In genomic region chr10:95284807-95285206, GRCh38 we compare ENCODE assay signal across 19 cellular contexts. TPM values are rescaled to one million over a fixed set of nuclear protein-coding genes. Genes with fewer than 3 reads are reported as not detected.
DNase-seq lines count a peak whose midpoint lies in the region; ATAC-seq, FAIRE-seq and TF ChIP-seq lines count a peak whose summit lies in the region.
"Had no signal": no experiment of that assay in that cellular context is flagged by ENCODE, and none has a peak within 500 bp of the region (broad histone marks: within the 10 kb centered on the region; RNA-seq: fewer than 3 reads in every experiment).

No MANE protein-coding gene starts in this region.

- peaks cover 48 to 66% of the 10 kb centered on the region in 2 donors for H3K4me1 ChIP-seq in thyroid gland

- no peaks in the 10 kb centered on the region for H3K9me3 ChIP-seq in thyroid gland

- no peak for TF ChIP-seq POLR2A in thyroid gland (IDR thresholded peaks at IDR 0.05)

- H3K27me3 Mint-ChIP-seq in chondrocyte (ENCODE audit: low read depth), result no peaks in the 10 kb centered on the region
- H3K27me3 Mint-ChIP-seq in HFFc6 (ENCODE audit: insufficient read depth), result no peaks in the 10 kb centered on the region

- H3K4me3 Mint-ChIP-seq in chondrocyte (ENCODE audit: unreplicated experiment) (no peak overlapping the region), HFFc6 (no peak overlapping the region)
- H3K4me3 Mint-ChIP-seq: neural progenitor cell, T-cell had no signal

- no peaks in the 10 kb centered on the region for H3K36me3 ChIP-seq in thyroid gland
- H3K36me3 ChIP-seq: neural progenitor cell had no signal

- H3K36me3 Mint-ChIP-seq in chondrocyte (ENCODE audit: low read depth) (no peaks in the 10 kb centered on the region), HFFc6 (ENCODE audit: low read depth) (0 out of 2 replicates have a peak, but pooled peaks cover 4% of the 10 kb centered on the region)
- H3K36me3 Mint-ChIP-seq: neural progenitor cell, T-cell had no signal

- ATAC-seq in HG02678 (IDR thresholded peaks at IDR 0.05; ENCODE audit: unreplicated experiment), result peak; percentile 41

- H3K4me3 ChIP-seq in thyroid gland (replicated peaks in 1 of 3), result no peak overlapping the region
- H3K4me3 ChIP-seq: neural progenitor cell had no signal

- no peak for TF ChIP-seq CTCF in chondrocyte (IDR thresholded peaks at IDR 0.05)
- TF ChIP-seq CTCF in thyroid gland (IDR thresholded peaks at IDR 0.05), result no peak
- TF ChIP-seq CTCF in HFFc6 (IDR thresholded peaks at IDR 0.05), result no peak

- intact Hi-C loops in thyroid gland (cut with DNase I) (no loop called here), posterior cingulate gyrus (cut with DNase I) (no loop called here)

- DNase-seq in GM18507 (ENCODE audit: extremely low spot score, insufficient read length, low read depth) (no peak), chondrocyte (ENCODE audit: low spot score) (no peak), thyroid gland (no peak), NCI-H510A treated with DMSO at 0.1 percent for 48 hours (lab: John Stamatoyannopoulos, UW) (no peak), HFFc6 (no peak), posterior cingulate gyrus (no peak)
- DNase-seq: activated CD4-positive, alpha-beta T cell treated with anti-CD3 and anti-CD28 coated beads, Interleukin-2, amount 50 U/mL, for 1 hour; amniotic stem cell; central memory CD4-positive, alpha-beta T cell; DMS79 treated with DMSO at 0.1 percent for 48 hours; erythroblast; NCI-H1105 treated with DMSO at 0.1 percent for 48 hours; NCI-H524; stimulated activated CD4-positive, alpha-beta T cell treated with anti-CD3 and anti-CD28 coated beads, Interleukin-12 subunit alpha, Interleukin-12 subunit beta, amount 100 ng/mL, for 4 hours; stimulated activated CD8-positive, alpha-beta memory T cell treated with anti-CD3 and anti-CD28 coated beads, Interleukin-4, amount 100 ng/mL, for 48 hours; T-cell had no signal

- 89 to 92% methylated on average over 3 of the region's 3 CpGs for WGBS in thyroid gland, 2 donors

- FAIRE-seq in GM18507 (lab: Jason Lieb, UNC), result peak; percentile 70
- FAIRE-seq: frontal cortex had no signal

- H3K27me3 ChIP-seq in thyroid gland, result no peaks in the 10 kb centered on the region

- peaks cover 55% of the 10 kb centered on the region for H3K4me1 Mint-ChIP-seq in chondrocyte (ENCODE audit: low read depth)
- H3K4me1 Mint-ChIP-seq in HFFc6 (ENCODE audit: low read depth), result peaks cover 70% of the 10 kb centered on the region

- no peaks in the 10 kb centered on the region for H3K9me3 Mint-ChIP-seq in chondrocyte (ENCODE audit: low read depth)
- no peaks in the 10 kb centered on the region for H3K9me3 Mint-ChIP-seq in HFFc6
- H3K9me3 Mint-ChIP-seq: T-cell had no signal

- H3K27ac ChIP-seq in thyroid gland, result peak overlapping the region in 2 of 3 donors; percentile 18 to 85
- H3K27ac ChIP-seq: neural progenitor cell had no signal

- H3K27ac Mint-ChIP-seq in chondrocyte (ENCODE audit: unreplicated experiment) (peak overlapping the region; percentile 29), HFFc6 (no peak overlapping the region; the same call in 1 of the 2 replicates)
- H3K27ac Mint-ChIP-seq: neural progenitor cell, T-cell had no signal

RNA-seq across cellular contexts. Expression of gene PDLIM1, which starts 6.0 kb away (rescaled TPM):
- total RNA-seq in chondrocyte (94.1 to 113 TPM (median 110 TPM) in 3 replicates), thyroid gland (100 to 1,000 TPM in 1 of 4 donors, 10 to 100 TPM in 3; 67.8 to 158 (median 90.7) TPM)
- total RNA-seq in HFFc6 (2021; fragmentation: NEBNext Ultra II Directional; extraction: Animal tissue kit (Norgen Biotek cat#: 25700)), result 100 to 1,000 TPM; 131 to 163 (median 154) TPM
